ENCODE assay signal across 1 cellular context in the genomic region with DNA sequence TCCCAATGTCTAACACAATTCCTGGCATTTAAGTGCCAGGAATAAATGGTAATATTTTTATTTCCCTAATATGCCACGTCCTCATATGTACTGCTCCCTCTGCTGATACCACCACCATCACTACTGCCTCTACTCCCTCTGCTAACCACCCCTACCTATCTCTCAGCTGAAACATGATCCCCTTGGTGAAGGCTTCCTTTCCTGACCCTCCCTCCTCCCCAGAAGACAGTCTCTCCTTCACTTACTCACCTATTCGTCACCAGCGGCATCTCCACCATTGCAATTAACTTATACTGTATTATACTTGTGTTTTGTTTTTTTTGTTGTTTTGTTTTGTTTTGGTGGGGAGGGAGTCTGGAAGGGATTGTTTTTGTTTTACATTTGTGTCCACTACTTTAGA.
TF ChIP-seq lines count a peak whose summit lies in the region.

No MANE protein-coding gene starts in this region.

TF ChIP-seq in H1, 55 proteins besides CTCF, POLR2A, EP300 and RAD21:
- TF ChIP-seq POU5F1 (IDR thresholded peaks at IDR 0.05; ENCODE audit: low read depth, low read length) (no peak), POLR2AphosphoS5 (IDR thresholded peaks at IDR 0.05; ENCODE audit: low read depth, low read length) (no peak), PHF8 (conservative IDR thresholded peaks at IDR 0.05; ENCODE audit: low read depth, low read length) (no peak), GTF2F1 (IDR thresholded peaks at IDR 0.05; ENCODE audit: borderline replicate concordance, low read depth, low read length) (no peak), BCL11A (IDR thresholded peaks at IDR 0.05; ENCODE audit: low read depth in 2 of 2, low read length in 2 of 2) (no peak), RFX5 (IDR thresholded peaks at IDR 0.05; ENCODE audit: borderline replicate concordance, low read depth, low read length) (no peak), CBX8 (IDR thresholded peaks at IDR 0.05; ENCODE audit: borderline replicate concordance, low read depth, low read length) (no peak)
- TF ChIP-seq, protein P1, sequence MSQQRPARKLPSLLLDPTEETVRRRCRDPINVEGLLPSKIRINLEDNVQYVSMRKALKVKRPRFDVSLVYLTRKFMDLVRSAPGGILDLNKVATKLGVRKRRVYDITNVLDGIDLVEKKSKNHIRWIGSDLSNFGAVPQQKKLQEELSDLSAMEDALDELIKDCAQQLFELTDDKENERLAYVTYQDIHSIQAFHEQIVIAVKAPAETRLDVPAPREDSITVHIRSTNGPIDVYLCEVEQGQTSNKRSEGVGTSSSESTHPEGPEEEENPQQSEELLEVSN (IDR thresholded peaks at IDR 0.05) = no peak
